In the genomic region with DNA sequence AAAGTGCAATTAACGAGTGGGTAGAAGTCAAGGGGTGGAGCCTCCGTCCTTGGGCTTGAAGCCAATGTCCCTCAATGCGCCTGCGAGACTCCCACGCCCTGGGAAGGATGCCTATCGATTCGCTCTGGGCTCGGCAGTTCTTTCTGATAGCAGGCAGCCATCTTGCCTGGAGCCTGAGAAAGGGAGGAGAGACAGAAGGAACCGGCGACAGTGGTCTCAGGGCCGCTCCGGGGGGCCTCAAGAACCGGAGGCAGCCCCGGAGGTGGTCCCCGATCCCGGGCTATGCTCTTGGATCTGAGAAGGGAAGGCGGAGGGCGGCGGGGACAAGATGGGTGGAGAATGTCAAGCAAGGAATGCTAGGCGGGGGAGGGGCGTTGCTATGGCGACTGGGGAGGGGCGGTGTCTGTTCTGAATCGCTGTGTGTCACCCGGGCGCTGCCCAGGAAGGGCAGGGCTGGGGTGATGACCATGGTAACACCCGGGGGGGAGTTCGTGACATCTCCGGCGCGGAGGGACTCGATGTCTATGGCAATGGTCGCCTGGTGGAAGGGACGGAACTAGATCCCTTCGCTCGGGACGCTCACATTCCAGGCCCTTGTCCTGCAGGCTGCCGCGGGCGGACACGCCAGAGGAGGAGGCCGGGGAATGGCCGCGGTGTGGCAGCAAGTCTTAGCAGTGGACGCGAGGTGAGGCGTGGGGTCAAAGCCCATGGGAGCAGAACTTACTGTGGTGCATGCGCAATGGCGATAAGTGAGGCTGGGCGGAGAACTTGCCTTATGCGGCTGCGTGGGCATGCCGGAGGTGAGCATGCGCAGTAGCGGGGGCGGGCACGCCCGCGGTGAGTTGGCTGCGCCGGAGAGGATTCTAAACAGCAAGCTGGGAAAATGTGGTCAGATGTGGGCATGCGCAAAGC, we compare ENCODE assay signal across 1 cellular context.
A peak's percentile ranks its signal among the peaks of the same experiment; 100 is the strongest.
TF ChIP-seq lines count a peak whose summit lies in the region.

TSS of gene WDR13 (plus strand) at position 140 of the 912 bp plus-strand sequence. CDS start at position 645, 505 bp downstream.

TF ChIP-seq in HepG2, 621 proteins besides CTCF, POLR2A, EP300 and RAD21 (continued from another document and continues in another):
- TF ChIP-seq CEBPZ (IDR thresholded peaks at IDR 0.05; ENCODE audit: low read length) = no peak
- peak; percentile 26; the same call in 1 of the 2 replicates for TF ChIP-seq CREM (IDR thresholded peaks at IDR 0.05)
- TF ChIP-seq CREM (CRISPR knock-in tag; IDR thresholded peaks at IDR 0.05) = no peak
- no peak for TF ChIP-seq FOSL1 (CRISPR knock-in tag; IDR thresholded peaks at IDR 0.05; ENCODE audit: borderline replicate concordance)
- TF ChIP-seq FOXJ3 (CRISPR knock-in tag; IDR thresholded peaks at IDR 0.05; ENCODE audit: borderline replicate concordance) = no peak
- TF ChIP-seq ZNF598 (CRISPR knock-in tag; IDR thresholded peaks at IDR 0.05; ENCODE audit: borderline replicate concordance) = no peak
- TF ChIP-seq, protein P1, sequence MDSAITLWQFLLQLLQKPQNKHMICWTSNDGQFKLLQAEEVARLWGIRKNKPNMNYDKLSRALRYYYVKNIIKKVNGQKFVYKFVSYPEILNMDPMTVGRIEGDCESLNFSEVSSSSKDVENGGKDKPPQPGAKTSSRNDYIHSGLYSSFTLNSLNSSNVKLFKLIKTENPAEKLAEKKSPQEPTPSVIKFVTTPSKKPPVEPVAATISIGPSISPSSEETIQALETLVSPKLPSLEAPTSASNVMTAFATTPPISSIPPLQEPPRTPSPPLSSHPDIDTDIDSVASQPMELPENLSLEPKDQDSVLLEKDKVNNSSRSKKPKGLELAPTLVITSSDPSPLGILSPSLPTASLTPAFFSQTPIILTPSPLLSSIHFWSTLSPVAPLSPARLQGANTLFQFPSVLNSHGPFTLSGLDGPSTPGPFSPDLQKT (CRISPR knock-in tag; IDR thresholded peaks at IDR 0.05; ENCODE audit: borderline replicate concordance) = no peak
- no peak for TF ChIP-seq ZNF773 (CRISPR knock-in tag; IDR thresholded peaks at IDR 0.05; ENCODE audit: borderline replicate concordance)
- TF ChIP-seq, protein P2, sequence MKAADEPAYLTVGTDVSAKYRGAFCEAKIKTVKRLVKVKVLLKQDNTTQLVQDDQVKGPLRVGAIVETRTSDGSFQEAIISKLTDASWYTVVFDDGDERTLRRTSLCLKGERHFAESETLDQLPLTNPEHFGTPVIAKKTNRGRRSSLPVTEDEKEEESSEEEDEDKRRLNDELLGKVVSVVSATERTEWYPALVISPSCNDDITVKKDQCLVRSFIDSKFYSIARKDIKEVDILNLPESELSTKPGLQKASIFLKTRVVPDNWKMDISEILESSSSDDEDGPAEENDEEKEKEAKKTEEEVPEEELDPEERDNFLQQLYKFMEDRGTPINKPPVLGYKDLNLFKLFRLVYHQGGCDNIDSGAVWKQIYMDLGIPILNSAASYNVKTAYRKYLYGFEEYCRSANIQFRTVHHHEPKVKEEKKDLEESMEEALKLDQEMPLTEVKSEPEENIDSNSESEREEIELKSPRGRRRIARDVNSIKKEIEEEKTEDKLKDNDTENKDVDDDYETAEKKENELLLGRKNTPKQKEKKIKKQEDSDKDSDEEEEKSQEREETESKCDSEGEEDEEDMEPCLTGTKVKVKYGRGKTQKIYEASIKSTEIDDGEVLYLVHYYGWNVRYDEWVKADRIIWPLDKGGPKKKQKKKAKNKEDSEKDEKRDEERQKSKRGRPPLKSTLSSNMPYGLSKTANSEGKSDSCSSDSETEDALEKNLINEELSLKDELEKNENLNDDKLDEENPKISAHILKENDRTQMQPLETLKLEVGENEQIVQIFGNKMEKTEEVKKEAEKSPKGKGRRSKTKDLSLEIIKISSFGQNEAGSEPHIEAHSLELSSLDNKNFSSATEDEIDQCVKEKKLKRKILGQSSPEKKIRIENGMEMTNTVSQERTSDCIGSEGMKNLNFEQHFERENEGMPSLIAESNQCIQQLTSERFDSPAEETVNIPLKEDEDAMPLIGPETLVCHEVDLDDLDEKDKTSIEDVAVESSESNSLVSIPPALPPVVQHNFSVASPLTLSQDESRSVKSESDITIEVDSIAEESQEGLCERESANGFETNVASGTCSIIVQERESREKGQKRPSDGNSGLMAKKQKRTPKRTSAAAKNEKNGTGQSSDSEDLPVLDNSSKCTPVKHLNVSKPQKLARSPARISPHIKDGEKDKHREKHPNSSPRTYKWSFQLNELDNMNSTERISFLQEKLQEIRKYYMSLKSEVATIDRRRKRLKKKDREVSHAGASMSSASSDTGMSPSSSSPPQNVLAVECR (CRISPR knock-in tag; IDR thresholded peaks at IDR 0.05; ENCODE audit: borderline replicate concordance) = peak; percentile 67; the same call in 1 of the 2 replicates
- no peak for TF ChIP-seq USF2 (IDR thresholded peaks at IDR 0.05; ENCODE audit: low read depth, low read length)
- no peak; the same call in 1 of the 2 replicates for TF ChIP-seq USF2 (CRISPR knock-in tag; IDR thresholded peaks at IDR 0.05; ENCODE audit: borderline replicate concordance)
- no peak for TF ChIP-seq FOXA1 (IDR thresholded peaks at IDR 0.05)
- peak; percentile 18; the same call in 1 of the 2 replicates for TF ChIP-seq FOXA1 (CRISPR knock-in tag; IDR thresholded peaks at IDR 0.05)
- TF ChIP-seq NRL (CRISPR knock-in tag; IDR thresholded peaks at IDR 0.05; ENCODE audit: borderline replicate concordance) = peak; percentile 9; the same call in 1 of the 2 replicates
- no peak for TF ChIP-seq TSC22D2 (CRISPR knock-in tag; IDR thresholded peaks at IDR 0.05; ENCODE audit: borderline replicate concordance)
- TF ChIP-seq ZFP62 (CRISPR knock-in tag; IDR thresholded peaks at IDR 0.05) = no peak
- no peak for TF ChIP-seq NFE2L1 (CRISPR knock-in tag; IDR thresholded peaks at IDR 0.05; ENCODE audit: borderline replicate concordance)
- TF ChIP-seq, protein P3, sequence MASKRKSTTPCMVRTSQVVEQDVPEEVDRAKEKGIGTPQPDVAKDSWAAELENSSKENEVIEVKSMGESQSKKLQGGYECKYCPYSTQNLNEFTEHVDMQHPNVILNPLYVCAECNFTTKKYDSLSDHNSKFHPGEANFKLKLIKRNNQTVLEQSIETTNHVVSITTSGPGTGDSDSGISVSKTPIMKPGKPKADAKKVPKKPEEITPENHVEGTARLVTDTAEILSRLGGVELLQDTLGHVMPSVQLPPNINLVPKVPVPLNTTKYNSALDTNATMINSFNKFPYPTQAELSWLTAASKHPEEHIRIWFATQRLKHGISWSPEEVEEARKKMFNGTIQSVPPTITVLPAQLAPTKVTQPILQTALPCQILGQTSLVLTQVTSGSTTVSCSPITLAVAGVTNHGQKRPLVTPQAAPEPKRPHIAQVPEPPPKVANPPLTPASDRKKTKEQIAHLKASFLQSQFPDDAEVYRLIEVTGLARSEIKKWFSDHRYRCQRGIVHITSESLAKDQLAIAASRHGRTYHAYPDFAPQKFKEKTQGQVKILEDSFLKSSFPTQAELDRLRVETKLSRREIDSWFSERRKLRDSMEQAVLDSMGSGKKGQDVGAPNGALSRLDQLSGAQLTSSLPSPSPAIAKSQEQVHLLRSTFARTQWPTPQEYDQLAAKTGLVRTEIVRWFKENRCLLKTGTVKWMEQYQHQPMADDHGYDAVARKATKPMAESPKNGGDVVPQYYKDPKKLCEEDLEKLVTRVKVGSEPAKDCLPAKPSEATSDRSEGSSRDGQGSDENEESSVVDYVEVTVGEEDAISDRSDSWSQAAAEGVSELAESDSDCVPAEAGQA (IDR thresholded peaks at IDR 0.05; ENCODE audit: low read depth) = peak; percentile 74; the same call in 1 of the 2 replicates
- TF ChIP-seq, protein P3 (CRISPR knock-in tag; IDR thresholded peaks at IDR 0.05; ENCODE audit: borderline replicate concordance) = no peak
- no peak for TF ChIP-seq ZKSCAN1 (IDR thresholded peaks at IDR 0.05; ENCODE audit: low read length)
- no peak for TF ChIP-seq ZBTB37 (CRISPR knock-in tag; IDR thresholded peaks at IDR 0.05)
- no peak for TF ChIP-seq ZNF550 (CRISPR knock-in tag; IDR thresholded peaks at IDR 0.05; ENCODE audit: borderline replicate concordance)
- 0 out of 2 replicates have a peak, but pooled peaks have one; percentile 17 for TF ChIP-seq ONECUT2 (CRISPR knock-in tag; IDR thresholded peaks at IDR 0.05)
- TF ChIP-seq ZNF138 (CRISPR knock-in tag; IDR thresholded peaks at IDR 0.05; ENCODE audit: low read depth) = no peak
- 0 out of 2 replicates have a peak, but pooled peaks have one; percentile 32 for TF ChIP-seq MED1 (CRISPR knock-in tag; IDR thresholded peaks at IDR 0.05)
- no peak for TF ChIP-seq ZFP36L1 (CRISPR knock-in tag; IDR thresholded peaks at IDR 0.05)
- TF ChIP-seq, protein P4, sequence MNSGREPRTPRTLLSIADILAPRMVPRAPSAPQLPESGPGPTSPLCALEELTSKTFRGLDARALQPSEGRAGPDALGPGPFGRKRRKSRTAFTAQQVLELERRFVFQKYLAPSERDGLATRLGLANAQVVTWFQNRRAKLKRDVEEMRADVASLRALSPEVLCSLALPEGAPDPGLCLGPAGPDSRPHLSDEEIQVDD (CRISPR knock-in tag; IDR thresholded peaks at IDR 0.05; ENCODE audit: borderline replicate concordance) = no peak
- no peak for TF ChIP-seq PTBP1 (IDR thresholded peaks at IDR 0.05; ENCODE audit: low read depth, low read length, poor library complexity, severe bottlenecking)
- no peak for TF ChIP-seq ZNF367 (CRISPR knock-in tag; IDR thresholded peaks at IDR 0.05; ENCODE audit: borderline replicate concordance)
- no peak for TF ChIP-seq MXD4 (CRISPR knock-in tag; IDR thresholded peaks at IDR 0.05)
- no peak for TF ChIP-seq ZBTB25 (CRISPR knock-in tag; IDR thresholded peaks at IDR 0.05)
- no peak for TF ChIP-seq SOX5 (CRISPR knock-in tag; IDR thresholded peaks at IDR 0.05; ENCODE audit: borderline replicate concordance)
- TF ChIP-seq ZNF781 (CRISPR knock-in tag; IDR thresholded peaks at IDR 0.05; ENCODE audit: borderline replicate concordance, not compliant biosample characterization) = no peak
- no peak for TF ChIP-seq ZNF205 (CRISPR knock-in tag; IDR thresholded peaks at IDR 0.05)
